In the genomic region with DNA sequence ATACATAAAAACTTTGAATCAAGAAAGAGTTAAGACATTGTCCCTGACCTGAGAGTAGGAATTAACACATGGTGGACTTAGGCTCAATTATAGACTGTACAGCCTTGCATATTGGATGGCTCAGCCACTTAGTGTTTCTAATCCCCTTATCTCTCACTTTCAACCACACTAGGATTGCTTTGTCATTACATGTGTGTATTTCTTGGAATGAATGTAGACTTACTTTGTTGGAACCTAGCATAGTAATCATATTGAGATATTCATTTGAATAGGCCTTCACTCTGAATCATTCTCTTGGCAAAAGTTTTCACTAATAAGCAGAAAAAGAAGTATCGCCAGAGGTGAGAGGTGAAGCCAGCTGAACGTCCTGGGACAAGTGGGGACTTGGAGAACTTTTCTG, we compare ENCODE assay signal across 1 cellular context.
A peak's percentile ranks its signal among the peaks of the same experiment; 100 is the strongest.
TF ChIP-seq lines count a peak whose summit lies in the region.

No MANE protein-coding gene starts in this region.

TF ChIP-seq in GM12878, 131 proteins besides CTCF, POLR2A, EP300 and RAD21 (continued from another document):
- peak; percentile 63; the same call in 1 of the 2 replicates for TF ChIP-seq DPF2 (IDR thresholded peaks at IDR 0.05)
- no peak for TF ChIP-seq CBX3 (IDR thresholded peaks at IDR 0.05; ENCODE audit: borderline replicate concordance, low read depth)
- TF ChIP-seq HDAC2 (IDR thresholded peaks at IDR 0.05) = no peak
- no peak for TF ChIP-seq CUX1 (IDR thresholded peaks at IDR 0.05; ENCODE audit: insufficient replicate concordance, low read depth, low read length)
- no peak for TF ChIP-seq HDAC6 (IDR thresholded peaks at IDR 0.05; ENCODE audit: unreplicated experiment)
